In genomic region chr11:110349109-110349996, GRCh38 we compare ENCODE assay signal across 9 cellular contexts. TPM values are rescaled to one million over a fixed set of nuclear protein-coding genes. Genes with fewer than 3 reads are reported as not detected.
DNase-seq lines count a peak whose midpoint lies in the region; ATAC-seq and TF ChIP-seq lines count a peak whose summit lies in the region.
"Had no signal": no experiment of that assay in that cellular context is flagged by ENCODE, and none has a peak within 500 bp of the region (broad histone marks: within the 10 kb centered on the region; RNA-seq: fewer than 3 reads in every experiment).

No MANE protein-coding gene starts in this region.

- no peak overlapping the region for H3K4me3 ChIP-seq in lower leg skin (ENCODE audit: low read depth, poor library complexity, severe bottlenecking)

- intact Hi-C loops in lower leg skin (cut with DNase I; ENCODE audit: low total_unique reads), result no loop called here

- TF ChIP-seq CTCF in lower leg skin (IDR thresholded peaks at IDR 0.05), result no peak

- peaks cover 5% of the 10 kb centered on the region for H3K36me3 Mint-ChIP-seq in T-helper 2 cell treated with Interferon-gamma antibody and Interleukin-4, amounts not matched to agents 5 μg/mL and 100 μg/mL, for 36 hours (ENCODE audit: low read depth)

- 61% methylated on average over 7 of the region's 7 CpGs for WGBS in lower leg skin, 2 donors

- peak overlapping the region; percentile 98 for H3K27ac Mint-ChIP-seq in T-helper 2 cell treated with Interferon-gamma antibody and Interleukin-4, amounts not matched to agents 5 μg/mL and 100 μg/mL, for 36 hours

- H3K9me3 Mint-ChIP-seq in T-helper 2 cell treated with Interferon-gamma antibody and Interleukin-4, amounts not matched to agents 5 μg/mL and 100 μg/mL, for 36 hours, result peaks cover 3% of the 10 kb centered on the region

- DNase-seq in T-helper 2 cell treated with Interferon-gamma antibody and Interleukin-4, amounts not matched to agents 5 μg/mL and 100 μg/mL, for 36 hours (ENCODE audit: low spot score), result peak; percentile 89
- peak; percentile 89 for DNase-seq in islet precursor cell
- no peak for DNase-seq in lower leg skin (ENCODE audit: low spot score in 2 of 2)
- no peak for DNase-seq in GOT3 (lab: John Stamatoyannopoulos, UW)
- no peak for DNase-seq in NCI-H526 treated with DMSO at 0.1 percent for 48 hours (lab: John Stamatoyannopoulos, UW)
- no peak for DNase-seq in H4 (ENCODE audit: low spot score)
- DNase-seq: IMR-90 had no signal

- H3K27me3 Mint-ChIP-seq in T-helper 2 cell treated with Interferon-gamma antibody and Interleukin-4, amounts not matched to agents 5 μg/mL and 100 μg/mL, for 36 hours (ENCODE audit: low read depth), result no peaks in the 10 kb centered on the region

- no peak for TF ChIP-seq POLR2A in lower leg skin (IDR thresholded peaks at IDR 0.05)

- ATAC-seq in GM18519 (IDR thresholded peaks at IDR 0.05; ENCODE audit: low FRiP score, unreplicated experiment), result peak; percentile 73
- ATAC-seq in HG02642 (IDR thresholded peaks at IDR 0.05; ENCODE audit: poor library complexity, unreplicated experiment), result peak; percentile 80

- H3K4me3 Mint-ChIP-seq in T-helper 2 cell treated with Interferon-gamma antibody and Interleukin-4, amounts not matched to agents 5 μg/mL and 100 μg/mL, for 36 hours, result peak overlapping the region; percentile 61

- H3K4me1 Mint-ChIP-seq in T-helper 2 cell treated with Interferon-gamma antibody and Interleukin-4, amounts not matched to agents 5 μg/mL and 100 μg/mL, for 36 hours (ENCODE audit: low read depth), result peaks cover 46% of the 10 kb centered on the region

RNA-seq across cellular contexts. Expression of gene RDX, which starts 52.9 kb away (rescaled TPM):
- 10 to 100 TPM; 26.5 to 42.3 (median 32.6) TPM for total RNA-seq in lower leg skin
- total RNA-seq in H4 (2014; rRNA removed; shearing (Covaris generic)), result 55.4 and 68.9 TPM in 2 replicates

Comparison
In these comparisons a context has a peak if more than half of its experiments do, and no peak if none do; other contexts are left out.
1. DNase-seq: peak in T-helper 2 cell treated with Interferon-gamma antibody and Interleukin-4, amounts not matched to agents 5 μg/mL and 100 μg/mL, for 36 hours (single experiment) and islet precursor cell (single experiment); none in lower leg skin (0 of 2), GOT3 (single experiment), NCI-H526 treated with DMSO at 0.1 percent for 48 hours (single experiment) and H4 (single experiment).